Comparison of ENCODE assay signal across 18 cellular contexts in the genomic region with DNA sequence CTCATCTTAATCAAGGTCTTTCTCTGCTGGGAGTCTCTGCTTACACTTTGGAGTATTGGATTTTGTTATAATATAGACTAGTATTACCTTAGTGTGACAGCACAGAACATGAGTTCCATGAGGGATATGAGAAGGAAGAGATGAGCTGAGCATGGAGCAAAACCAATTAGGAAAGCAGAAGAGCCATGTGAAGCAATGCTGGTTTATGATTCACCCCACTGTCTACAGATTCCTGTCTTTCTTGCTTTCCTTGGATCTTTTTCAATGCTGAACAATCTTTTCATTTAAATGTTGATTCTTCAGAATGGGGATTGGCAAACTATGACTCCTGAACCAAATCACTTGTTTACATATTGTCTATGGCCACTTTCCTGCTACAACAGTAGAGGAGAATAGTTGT.
DNase-seq lines count a peak whose midpoint lies in the region; ATAC-seq, FAIRE-seq and TF ChIP-seq lines count a peak whose summit lies in the region.
"Had no signal": no experiment of that assay in that cellular context is flagged by ENCODE, and none has a peak within 500 bp of the region (broad histone marks: within the 10 kb centered on the region; RNA-seq: fewer than 3 reads in every experiment).

No MANE protein-coding gene starts in this region.

- BruUV-seq in Caco-2 (replicated peaks; lab: Mats Ljungman, UMichigan) = no TSS peak

- H4K5ac ChIP-seq in H1 (ENCODE audit: insufficient read length, low read depth, low read length) = no peak overlapping the region

- H3K4ac ChIP-seq in H1 (replicated peaks; ENCODE audit: insufficient read length, low read depth, low read length) = no peak overlapping the region

- peaks cover 18% of the 10 kb centered on the region for H3K4me1 Mint-ChIP-seq in HFFc6 (ENCODE audit: low read depth)
- peaks cover 9% of the 10 kb centered on the region for H3K4me1 Mint-ChIP-seq in Caco-2 (ENCODE audit: low read depth, unreplicated experiment)
- H3K4me1 Mint-ChIP-seq: endodermal cell had no signal

- H3K36me3 ChIP-seq in H1 (ENCODE audit: control insufficient read depth in 2 of 4, insufficient read depth in 4 of 4, low read length in 3 of 4) (no peaks in the 10 kb centered on the region), Caco-2 (ENCODE audit: control insufficient read depth, insufficient read depth, low read length) (no peaks in the 10 kb centered on the region)

- TF ChIP-seq POLR2A in H1 (IDR thresholded peaks at IDR 0.05; ENCODE audit: control extremely low read depth in 1 of 2, low read depth in 2 of 2, low read length in 2 of 2) = no peak

- intact Hi-C loops in right cardiac atrium (cut with DNase I) = no loop called here
- intact Hi-C loops in Caco-2 (cut with micrococcal nuclease; ENCODE audit: unreplicated experiment) = no loop called here

- H3K18ac ChIP-seq in H1 (ENCODE audit: extremely low read depth, low read length) = no peak overlapping the region

- TF ChIP-seq CTCF in HFFc6 (IDR thresholded peaks at IDR 0.05) (no peak), H1 (IDR thresholded peaks at IDR 0.05; ENCODE audit: control extremely low read depth in 1 of 3, insufficient read depth in 1 of 3, low read depth in 1 of 3, low read length in 3 of 3) (no peak), Caco-2 (IDR thresholded peaks at IDR 0.05; ENCODE audit: insufficient read depth in 1 of 2, low read depth in 1 of 2, low read length in 1 of 2, severe bottlenecking in 1 of 2, unreplicated experiment in 1 of 2) (no peak)

- no peak overlapping the region for H3K9ac ChIP-seq in H1 (replicated peaks in 1 of 4; ENCODE audit: extremely low read depth in 1 of 4, low read depth in 3 of 4, low read length in 3 of 4)

- no peaks in the 10 kb centered on the region for H3K4me1 ChIP-seq in H1 (replicated peaks in 1 of 4; ENCODE audit: control insufficient read depth in 3 of 4, insufficient read depth in 4 of 4, low read length in 3 of 4)
- no peaks in the 10 kb centered on the region for H3K4me1 ChIP-seq in right cardiac atrium (ENCODE audit: control insufficient read depth, insufficient read depth, low read length)
- no peaks in the 10 kb centered on the region; the same call in 1 of the 2 replicates for H3K4me1 ChIP-seq in Caco-2

- no peak overlapping the region for H2BK15ac ChIP-seq in H1 (ENCODE audit: low read length)

- no peak overlapping the region for H2BK120ac ChIP-seq in H1 (replicated peaks; ENCODE audit: low read depth, low read length)

- H3K79me2 ChIP-seq in H1 (ENCODE audit: control insufficient read depth in 1 of 2, insufficient read depth in 2 of 2, low read length in 2 of 2) = no peaks in the 10 kb centered on the region

- DNase-seq in AG08396 (ENCODE audit: low spot score) (peak; percentile 11), HFFc6 (peak; percentile 63), H1 (ENCODE audit: low read depth in 1 of 2, low spot score in 2 of 2) (no peak), kidney tubule cell (ENCODE audit: low spot score) (peak; percentile 45), G401 (ENCODE audit: low spot score) (no peak), right cardiac atrium (no peak), GDM1 (lab: John Stamatoyannopoulos, UW) (no peak), Caco-2 (no peak)
- DNase-seq: ACHN; activated CD4-positive, alpha-beta T cell treated with anti-CD3 and anti-CD28 coated beads for 48 hours; endodermal cell; head of caudate nucleus; kidney; NCI-H146; NCI-H345 had no signal

- H3K27me3 Mint-ChIP-seq in HFFc6 (ENCODE audit: insufficient read depth) (no peaks in the 10 kb centered on the region; the same call in 1 of the 2 replicates), Caco-2 (ENCODE audit: insufficient read depth, unreplicated experiment) (no peaks in the 10 kb centered on the region)
- H3K27me3 Mint-ChIP-seq: type B pancreatic cell had no signal

- peak overlapping the region; percentile 41; the same call in 1 of the 2 replicates for H2AFZ ChIP-seq in H1 (ENCODE audit: low read length)

- H3K27ac ChIP-seq in H1 (ENCODE audit: low read depth, low read length) (no peak overlapping the region), right cardiac atrium (ENCODE audit: low read length) (no peak overlapping the region)
- H3K27ac ChIP-seq: HL-60 had no signal

- no peaks in the 10 kb centered on the region for H4K20me1 ChIP-seq in H1 (replicated peaks in 1 of 2; ENCODE audit: control insufficient read depth in 1 of 2, insufficient read depth in 2 of 2, low read length in 2 of 2)

- POLR2A ChIA-PET in H1 (lab: Charles Lee; ENCODE audit: partially characterized antibody) = interaction anchor here (1.1 kb wide), 1 partner anchor 48 kb away, joined by 3 read pairs; no protein-coding TSS in a partner anchor
- POLR2A ChIA-PET in Caco-2 (lab: Charles Lee) = no interaction called here

- in situ Hi-C loops in G401 (cut with HindIII; ENCODE audit: low sequenced_read_pairs) = no loop called here

- ATAC-seq in right cardiac atrium = no peak
- ATAC-seq: activated naive CD4-positive, alpha-beta T cell treated with anti-CD3 and anti-CD28 coated beads, Interleukin-2, amount 50 U/mL, for 72 hours had no signal

- no peak overlapping the region for H3K23ac ChIP-seq in H1 (ENCODE audit: insufficient read length)

- no peak overlapping the region for H2BK20ac ChIP-seq in H1 (ENCODE audit: low read length)

- no peak overlapping the region for H3K56ac ChIP-seq in H1 (replicated peaks; ENCODE audit: insufficient read length, low read depth, low read length)

- H3K4me3 ChIP-seq in H1 (ENCODE audit: extremely low read depth in 1 of 4, insufficient read depth in 2 of 4, low read depth in 3 of 4, low read length in 4 of 4) (no peak overlapping the region), right cardiac atrium (ENCODE audit: low read length) (no peak overlapping the region), Caco-2 (ENCODE audit: low read depth, low read length) (no peak overlapping the region)

- H3K9me3 ChIP-seq in H1 (ENCODE audit: insufficient read depth in 2 of 2, low read depth in 1 of 2, low read length in 1 of 2) = no peaks in the 10 kb centered on the region
- H3K9me3 ChIP-seq in right cardiac atrium (ENCODE audit: control insufficient read depth, low read length) = no peaks in the 10 kb centered on the region
- H3K9me3 ChIP-seq in Caco-2 = no peaks in the 10 kb centered on the region; the same call in 1 of the 2 replicates

- no peak for TF ChIP-seq EP300 in H1 (IDR thresholded peaks at IDR 0.05; ENCODE audit: borderline replicate concordance in 1 of 2, low read depth in 2 of 2, low read length in 2 of 2)

- H3K27me3 ChIP-seq in H1 (replicated peaks in 1 of 4; ENCODE audit: control insufficient read depth in 3 of 4, extremely low read depth in 1 of 4, insufficient read depth in 3 of 4, low read length in 3 of 4) (no peaks in the 10 kb centered on the region), right cardiac atrium (ENCODE audit: control insufficient read depth, insufficient read depth) (no peaks in the 10 kb centered on the region), Caco-2 (replicated peaks; ENCODE audit: control insufficient read depth, insufficient read depth, low read length) (no peaks in the 10 kb centered on the region)

- H4K8ac ChIP-seq in H1 (ENCODE audit: extremely low read depth, insufficient read depth, low read length) = no peak overlapping the region

- H2BK12ac ChIP-seq in H1 (ENCODE audit: low read depth, low read length) = no peak overlapping the region

- no peak overlapping the region for H3K14ac ChIP-seq in H1 (ENCODE audit: insufficient read length)

- H3K4me3 Mint-ChIP-seq in HFFc6 = no peak overlapping the region
- no peak overlapping the region for H3K4me3 Mint-ChIP-seq in Caco-2 (ENCODE audit: unreplicated experiment)
- H3K4me3 Mint-ChIP-seq: endodermal cell, type B pancreatic cell had no signal

- no peak overlapping the region for H4K91ac ChIP-seq in H1 (replicated peaks; ENCODE audit: insufficient read length, low read length)

- H3K79me1 ChIP-seq in H1 (ENCODE audit: low read depth, low read length) = no peaks in the 10 kb centered on the region

- no peak overlapping the region for H3K4me2 ChIP-seq in H1 (ENCODE audit: insufficient read depth in 1 of 2, low read depth in 2 of 2, low read length in 2 of 2)

- H3K27ac Mint-ChIP-seq in HFFc6 (peak overlapping the region; percentile 7; the same call in 1 of the 2 replicates), Caco-2 (ENCODE audit: unreplicated experiment) (no peak overlapping the region)
- H3K27ac Mint-ChIP-seq: activated naive CD4-positive, alpha-beta T cell treated with anti-CD3 and anti-CD28 coated beads, Interleukin-2, amount 50 U/mL, for 72 hours; endodermal cell; type B pancreatic cell had no signal

- TF ChIP-seq RAD21 in H1 (IDR thresholded peaks at IDR 0.05 in 1 of 2, conservative IDR thresholded peaks at IDR 0.05 in 1 of 2; ENCODE audit: low read depth in 2 of 2, low read length in 2 of 2) = no peak

- no peak overlapping the region for H2AK5ac ChIP-seq in H1 (ENCODE audit: low read depth, low read length)

- no peak overlapping the region for H2BK5ac ChIP-seq in H1 (ENCODE audit: low read depth, low read length)

- H3K9me3 Mint-ChIP-seq in HFFc6 (no peaks in the 10 kb centered on the region), Caco-2 (ENCODE audit: unreplicated experiment) (peaks cover 10% of the 10 kb centered on the region)
- H3K9me3 Mint-ChIP-seq: activated naive CD4-positive, alpha-beta T cell treated with anti-CD3 and anti-CD28 coated beads, Interleukin-2, amount 50 U/mL, for 72 hours had no signal

- H3K23me2 ChIP-seq in H1 (ENCODE audit: low read depth, low read length) = no peaks in the 10 kb centered on the region

- CTCF ChIA-PET in H1 (lab: Charles Lee; ENCODE audit: partially characterized antibody) (no interaction called here), Caco-2 (lab: Charles Lee) (no interaction called here)

- no peak for FAIRE-seq in H1 (lab: Jason Lieb, UNC)
- FAIRE-seq: kidney had no signal

- H3K36me3 Mint-ChIP-seq in HFFc6 (ENCODE audit: low read depth) (no peaks in the 10 kb centered on the region; the same call in 1 of the 2 replicates), Caco-2 (ENCODE audit: insufficient read depth, unreplicated experiment) (no peaks in the 10 kb centered on the region)
- H3K36me3 Mint-ChIP-seq: activated naive CD4-positive, alpha-beta T cell treated with anti-CD3 and anti-CD28 coated beads, Interleukin-2, amount 50 U/mL, for 72 hours; type B pancreatic cell had no signal

TF ChIP-seq in H1, 55 proteins besides CTCF, POLR2A, EP300 and RAD21:
- no peak for TF ChIP-seq BRCA1 (IDR thresholded peaks at IDR 0.05; ENCODE audit: low read depth, low read length)
- TF ChIP-seq ZNF274 (IDR thresholded peaks at IDR 0.05; ENCODE audit: borderline replicate concordance, extremely low read depth, low read length) = no peak
- no peak for TF ChIP-seq YY1 (IDR thresholded peaks at IDR 0.05; ENCODE audit: low read depth, low read length)
- TF ChIP-seq TEAD4 (IDR thresholded peaks at IDR 0.05; ENCODE audit: low read depth, low read length) = no peak

Comparison
In these comparisons a context has a peak if more than half of its experiments do, and no peak if none do; other contexts are left out.
1. DNase-seq: peak in AG08396 (single experiment), HFFc6 (single experiment) and kidney tubule cell (single experiment); none in H1 (0 of 2), G401 (single experiment), right cardiac atrium (0 of 3), GDM1 (single experiment) and Caco-2 (0 of 2).